8 cellular contexts compared by ENCODE assay signal in genomic region chr19:6424939-6425731, GRCh38. TPM values are rescaled to one million over a fixed set of nuclear protein-coding genes. Genes with fewer than 3 reads are reported as not detected.
DNase-seq lines count a peak whose midpoint lies in the region; ATAC-seq, FAIRE-seq and TF ChIP-seq lines count a peak whose summit lies in the region.

No MANE protein-coding gene starts in this region.

- TF ChIP-seq RAD21 in H1 (IDR thresholded peaks at IDR 0.05 in 1 of 2, conservative IDR thresholded peaks at IDR 0.05 in 1 of 2; ENCODE audit: low read depth in 2 of 2, low read length in 2 of 2): no peak

- H3K27me3 Mint-ChIP-seq in Calu3 (ENCODE audit: unreplicated experiment): no peaks in the 10 kb centered on the region

- POLR2A ChIA-PET in H1 (lab: Charles Lee; ENCODE audit: partially characterized antibody): interaction anchor here (0.6 to 2.3 kb wide), 20 partner anchors 10 to 214 kb away, joined by 3 to 15 read pairs (median 4); partner anchors contain the start of genes ALKBH7, CLPP, GTF2F1 and SLC25A23

- H3K23me2 ChIP-seq in H1 (ENCODE audit: low read depth, low read length): peaks cover 8% of the 10 kb centered on the region

- H2BK12ac ChIP-seq in H1 (ENCODE audit: low read depth, low read length): 0 out of 2 replicates have a peak overlapping the region, but pooled peaks have one; percentile 71

- peaks cover 14 to 23% (median 20%) of the 10 kb centered on the region in 4 experiments; a peak in 7 of 8 replicates for H3K36me3 ChIP-seq in H1 (ENCODE audit: control insufficient read depth in 2 of 4, insufficient read depth in 4 of 4, low read length in 3 of 4)

- H3K4me2 ChIP-seq in H1 (ENCODE audit: insufficient read depth in 1 of 2, low read depth in 2 of 2, low read length in 2 of 2): 0 out of 4 replicates have a peak overlapping the region, but pooled peaks of 1 of the 2 experiments have one; percentile 10

- H3K4me3 Mint-ChIP-seq in Calu3 (ENCODE audit: low read depth, unreplicated experiment): peak overlapping the region; percentile 48

- no peak overlapping the region for H2BK15ac ChIP-seq in H1 (ENCODE audit: low read length)

- CTCF ChIA-PET in Calu3 (lab: Charles Lee) (no interaction called here), H1 (lab: Charles Lee; ENCODE audit: partially characterized antibody) (interaction anchor here (0.9 to 1.4 kb wide), 2 partner anchors 9 to 107 kb away, joined by 3 to 7 read pairs; partner anchors contain the start of gene SLC25A41)

- no peak overlapping the region for H3K23ac ChIP-seq in H1 (ENCODE audit: insufficient read length)

- no peak overlapping the region for H2BK20ac ChIP-seq in H1 (ENCODE audit: low read length)

- peak overlapping the region; percentile 99 for H3K27ac Mint-ChIP-seq in Calu3 (ENCODE audit: unreplicated experiment)

- no peak for TF ChIP-seq CTCF in Calu3 (IDR thresholded peaks at IDR 0.05; ENCODE audit: unreplicated experiment)
- no peak for TF ChIP-seq CTCF in H1 (IDR thresholded peaks at IDR 0.05; ENCODE audit: control extremely low read depth in 1 of 3, insufficient read depth in 1 of 3, low read depth in 1 of 3, low read length in 3 of 3)

- no peak overlapping the region; a peak in 2 of 7 replicates for H3K9ac ChIP-seq in H1 (replicated peaks in 1 of 4; ENCODE audit: extremely low read depth in 1 of 4, low read depth in 3 of 4, low read length in 3 of 4)

- H3K4ac ChIP-seq in H1 (replicated peaks; ENCODE audit: insufficient read length, low read depth, low read length): peak overlapping the region; percentile 48

- peaks cover 0 to 5% of the 10 kb centered on the region in 2 experiments; a peak in 2 of 4 replicates for H3K9me3 ChIP-seq in H1 (ENCODE audit: insufficient read depth in 2 of 2, low read depth in 1 of 2, low read length in 1 of 2)

- peaks cover 0 to 4% (median 0%) of the 10 kb centered on the region in 4 experiments; a peak in 2 of 7 replicates for H3K4me1 ChIP-seq in H1 (replicated peaks in 1 of 4; ENCODE audit: control insufficient read depth in 3 of 4, insufficient read depth in 4 of 4, low read length in 3 of 4)

- BruUV-seq in Calu3 (replicated peaks; lab: Mats Ljungman, UMichigan): no TSS peak

- no peaks in the 10 kb centered on the region for H3K4me1 Mint-ChIP-seq in Calu3 (ENCODE audit: low read depth, unreplicated experiment)

- peaks cover 0 to 6% (median 0%) of the 10 kb centered on the region in 4 experiments; a peak in 2 of 7 replicates for H3K27me3 ChIP-seq in H1 (replicated peaks in 1 of 4; ENCODE audit: control insufficient read depth in 3 of 4, extremely low read depth in 1 of 4, insufficient read depth in 3 of 4, low read length in 3 of 4)

- no peak; a peak in 1 of 3 replicates for TF ChIP-seq POLR2A in H1 (IDR thresholded peaks at IDR 0.05; ENCODE audit: control extremely low read depth in 1 of 2, low read depth in 2 of 2, low read length in 2 of 2)

- H3K9me3 Mint-ChIP-seq in Calu3 (ENCODE audit: low read depth, unreplicated experiment): no peaks in the 10 kb centered on the region

- H4K20me1 ChIP-seq in H1 (replicated peaks in 1 of 2; ENCODE audit: control insufficient read depth in 1 of 2, insufficient read depth in 2 of 2, low read length in 2 of 2): peaks cover 37 to 39% of the 10 kb centered on the region in 2 experiments

- peak overlapping the region; percentile 66 for H4K8ac ChIP-seq in H1 (ENCODE audit: extremely low read depth, insufficient read depth, low read length)

- H2BK5ac ChIP-seq in H1 (ENCODE audit: low read depth, low read length): no peak overlapping the region

- no peak for TF ChIP-seq EP300 in H1 (IDR thresholded peaks at IDR 0.05; ENCODE audit: borderline replicate concordance in 1 of 2, low read depth in 2 of 2, low read length in 2 of 2)

- no peak overlapping the region for H2BK120ac ChIP-seq in H1 (replicated peaks; ENCODE audit: low read depth, low read length)

- H3K14ac ChIP-seq in H1 (ENCODE audit: insufficient read length): no peak overlapping the region

- peak overlapping the region in 1 of 4 experiments; percentile 21; a peak in 2 of 8 replicates for H3K4me3 ChIP-seq in H1 (ENCODE audit: extremely low read depth in 1 of 4, insufficient read depth in 2 of 4, low read depth in 3 of 4, low read length in 4 of 4)

- peaks cover 34 to 40% of the 10 kb centered on the region in 2 experiments for H3K79me2 ChIP-seq in H1 (ENCODE audit: control insufficient read depth in 1 of 2, insufficient read depth in 2 of 2, low read length in 2 of 2)

- peak; percentile 85 for ATAC-seq in GM21423 (IDR thresholded peaks at IDR 0.05; ENCODE audit: unreplicated experiment)

- H2AK5ac ChIP-seq in H1 (ENCODE audit: low read depth, low read length): no peak overlapping the region

- 0 out of 2 replicates have a peak overlapping the region, but pooled peaks have one; percentile 6 for H2AFZ ChIP-seq in H1 (ENCODE audit: low read length)

- intact Hi-C loops in Calu3 (cut with micrococcal nuclease; ENCODE audit: unreplicated experiment): no loop called here

- peaks cover 5% of the 10 kb centered on the region; the same call in 1 of the 2 replicates for H3K79me1 ChIP-seq in H1 (ENCODE audit: low read depth, low read length)

- no peak overlapping the region; the same call in 1 of the 2 replicates for H3K18ac ChIP-seq in H1 (ENCODE audit: extremely low read depth, low read length)

- peak overlapping the region; percentile 28 for H3K56ac ChIP-seq in H1 (replicated peaks; ENCODE audit: insufficient read length, low read depth, low read length)

- H4K91ac ChIP-seq in H1 (replicated peaks; ENCODE audit: insufficient read length, low read length): peak overlapping the region; percentile 93

- peak; percentile 100 for FAIRE-seq in H1 (lab: Jason Lieb, UNC)

- DNase-seq in Calu3 (peak; percentile 96), HUDEP-2 (lab: John Stamatoyannopoulos, UW; ENCODE audit: unreplicated experiment in 76 of 76) (peak; percentile 82 to 100 (median 100)), NOMO-1 treated with dmso at 0.1 percent for 144 hours (lab: John Stamatoyannopoulos, UW; ENCODE audit: unreplicated experiment) (peak; percentile 100), H1 (ENCODE audit: low read depth in 1 of 2, low spot score in 2 of 2) (peak; percentile 95 to 100), mesenteric fat pad (ENCODE audit: low spot score) (peak; percentile 99)
- peak; percentile 99 for DNase-seq in activated CD8-positive, alpha-beta memory T cell treated with anti-CD3 and anti-CD28 coated beads, Interleukin-2, amount 50 U/mL, for 1 hour (ENCODE audit: extremely low read depth)
- peak; percentile 98 for DNase-seq in stimulated activated CD8-positive, alpha-beta memory T cell treated with anti-CD3 and anti-CD28 coated beads, Interleukin-15, amount 100 ng/mL, for 1 hour (ENCODE audit: low read depth)

- 9% methylated on average over 42 of the region's 43 CpGs; no CpG with 5 or more reads in 1 of the 2 experiments for WGBS in H1 (ENCODE audit: extremely low coverage in 1 of 2, insufficient coverage in 1 of 2, insufficient read length in 1 of 2, insufficient replicate concordance in 2 of 2, low coverage in 1 of 2, low lambda C conversion rate in 2 of 2, missing lambda C conversion rate in 1 of 2), 2 experiments

- H4K5ac ChIP-seq in H1 (ENCODE audit: insufficient read length, low read depth, low read length): no peak overlapping the region

- no peak overlapping the region for H3K27ac ChIP-seq in H1 (ENCODE audit: low read depth, low read length)

- H3K36me3 Mint-ChIP-seq in Calu3 (ENCODE audit: insufficient read depth, unreplicated experiment): peaks cover 31% of the 10 kb centered on the region

RNA-seq across cellular contexts. Expression of gene KHSRP, which starts 0.5 kb away (rescaled TPM):
- total RNA-seq in Calu3 (2022): 297 and 307 TPM in 2 replicates
- 573 and 582 TPM in 2 replicates for total RNA-seq in H1 (2021; fragmentation: NEBNext Ultra II Directional; extraction: Animal tissue kit (Norgen Biotek cat#: 25700))
- polyA plus RNA-seq in H1 (2011; rRNA removed): 143 and 235 TPM in 2 replicates
- 164 TPM for polyA plus RNA-seq in H1 (2011; cell fraction: cytosol; rRNA removed)
- 312 TPM for polyA plus RNA-seq in H1 (2011; cell fraction: nucleus; rRNA removed)
- 535 to 570 TPM (median 550 TPM) in 4 replicates for polyA plus RNA-seq in H1 (2012, experiment 1 of 2)
- polyA plus RNA-seq in H1 (2012, experiment 2 of 2): 371 TPM
- 276 TPM for polyA plus RNA-seq in H1 (2013, experiment 1 of 2)
- polyA plus RNA-seq in H1 (2013, experiment 2 of 2): 265 TPM
- 157 and 182 TPM in 2 replicates for polyA minus RNA-seq in H1 (2011; rRNA and poly(A)+ RNA removed)
- polyA minus RNA-seq in H1 (2011; cell fraction: cytosol; rRNA and poly(A)+ RNA removed): 249 TPM
- polyA minus RNA-seq in H1 (2011; cell fraction: nucleus; rRNA and poly(A)+ RNA removed): 152 TPM
- 168 TPM for total RNA-seq in mesenteric fat pad

RNA-seq across cellular contexts. Expression of gene SLC25A41, which starts 8.4 kb away (rescaled TPM):
- 1.4 and 2.9 TPM in 2 replicates for total RNA-seq in Calu3 (2022)
- total RNA-seq in H1 (2021; fragmentation: NEBNext Ultra II Directional; extraction: Animal tissue kit (Norgen Biotek cat#: 25700)): 0.77 TPM in 1 of 2 replicates, not detected in the other
- 0.50 and 0.72 TPM in 2 replicates for polyA plus RNA-seq in H1 (2011; rRNA removed)
- polyA plus RNA-seq in H1 (2011; cell fraction: cytosol; rRNA removed): 0.97 TPM
- polyA plus RNA-seq in H1 (2011; cell fraction: nucleus; rRNA removed): 2.2 TPM
- 0.55 to 1.2 TPM (median 0.88 TPM) in 4 replicates for polyA plus RNA-seq in H1 (2012, experiment 1 of 2)
- 0.83 TPM for polyA plus RNA-seq in H1 (2012, experiment 2 of 2)
- 0.22 TPM for polyA plus RNA-seq in H1 (2013, experiment 1 of 2)
- polyA plus RNA-seq in H1 (2013, experiment 2 of 2): 0.22 TPM
- polyA minus RNA-seq in H1 (2011; rRNA and poly(A)+ RNA removed): 0.38 TPM in 1 of 2 replicates, not detected in the other
- polyA minus RNA-seq in H1 (2011; cell fraction: cytosol; rRNA and poly(A)+ RNA removed): not detected
- polyA minus RNA-seq in H1 (2011; cell fraction: nucleus; rRNA and poly(A)+ RNA removed): not detected
- not detected for total RNA-seq in mesenteric fat pad

RNA-seq across cellular contexts. Expression of gene GTF2F1, which starts 32.2 kb away (rescaled TPM):
- total RNA-seq in Calu3 (2022) (39.2 and 40.9 TPM in 2 replicates), mesenteric fat pad (39.1 TPM)
- 56.3 and 60.8 TPM in 2 replicates for total RNA-seq in H1 (2021; fragmentation: NEBNext Ultra II Directional; extraction: Animal tissue kit (Norgen Biotek cat#: 25700))
- 29.3 and 38.5 TPM in 2 replicates for polyA plus RNA-seq in H1 (2011; rRNA removed)
- polyA plus RNA-seq in H1 (2011; cell fraction: cytosol; rRNA removed): 62.3 TPM
- polyA plus RNA-seq in H1 (2011; cell fraction: nucleus; rRNA removed): 44.0 TPM
- polyA plus RNA-seq in H1 (2012, experiment 1 of 2): 62.5 to 69.8 TPM (median 66.6 TPM) in 4 replicates
- polyA plus RNA-seq in H1 (2012, experiment 2 of 2): 35.4 TPM
- 56.6 TPM for polyA plus RNA-seq in H1 (2013, experiment 1 of 2)
- polyA plus RNA-seq in H1 (2013, experiment 2 of 2): 49.7 TPM
- 30.4 TPM in 2 replicates for polyA minus RNA-seq in H1 (2011; rRNA and poly(A)+ RNA removed)
- 33.5 TPM for polyA minus RNA-seq in H1 (2011; cell fraction: cytosol; rRNA and poly(A)+ RNA removed)
- 13.9 TPM for polyA minus RNA-seq in H1 (2011; cell fraction: nucleus; rRNA and poly(A)+ RNA removed)

RNA-seq across cellular contexts. Expression of gene SLC25A23, which starts 34.5 kb away (rescaled TPM):
- total RNA-seq in Calu3 (2022): 67.6 and 78.7 TPM in 2 replicates
- total RNA-seq in H1 (2021; fragmentation: NEBNext Ultra II Directional; extraction: Animal tissue kit (Norgen Biotek cat#: 25700)): 48.1 and 54.0 TPM in 2 replicates
- polyA plus RNA-seq in H1 (2011; rRNA removed): 18.0 and 31.5 TPM in 2 replicates
- 18.1 TPM for polyA plus RNA-seq in H1 (2011; cell fraction: cytosol; rRNA removed)
- polyA plus RNA-seq in H1 (2011; cell fraction: nucleus; rRNA removed): 23.6 TPM
- 45.9 to 52.0 TPM (median 51.1 TPM) in 4 replicates for polyA plus RNA-seq in H1 (2012, experiment 1 of 2)
- polyA plus RNA-seq in H1 (2012, experiment 2 of 2): 52.2 TPM
- 55.6 TPM for polyA plus RNA-seq in H1 (2013, experiment 1 of 2)
- 57.5 TPM for polyA plus RNA-seq in H1 (2013, experiment 2 of 2)
- 11.9 and 19.4 TPM in 2 replicates for polyA minus RNA-seq in H1 (2011; rRNA and poly(A)+ RNA removed)
- 33.5 TPM for polyA minus RNA-seq in H1 (2011; cell fraction: cytosol; rRNA and poly(A)+ RNA removed)
- 17.9 TPM for polyA minus RNA-seq in H1 (2011; cell fraction: nucleus; rRNA and poly(A)+ RNA removed)
- total RNA-seq in mesenteric fat pad: 21.5 TPM

RNA-seq across cellular contexts. Expression of gene CRB3, which starts 38.9 kb away (rescaled TPM):
- total RNA-seq in Calu3 (2022): 45.6 and 47.6 TPM in 2 replicates
- 21.1 and 24.6 TPM in 2 replicates for total RNA-seq in H1 (2021; fragmentation: NEBNext Ultra II Directional; extraction: Animal tissue kit (Norgen Biotek cat#: 25700))
- 24.6 and 33.7 TPM in 2 replicates for polyA plus RNA-seq in H1 (2011; rRNA removed)
- 19.3 TPM for polyA plus RNA-seq in H1 (2011; cell fraction: cytosol; rRNA removed)
- 16.0 TPM for polyA plus RNA-seq in H1 (2011; cell fraction: nucleus; rRNA removed)
- polyA plus RNA-seq in H1 (2012, experiment 1 of 2): 12.4 to 17.6 TPM (median 16.4 TPM) in 4 replicates
- 18.0 TPM for polyA plus RNA-seq in H1 (2012, experiment 2 of 2)
- 17.0 TPM for polyA plus RNA-seq in H1 (2013, experiment 1 of 2)
- polyA plus RNA-seq in H1 (2013, experiment 2 of 2): 19.9 TPM
- polyA minus RNA-seq in H1 (2011; rRNA and poly(A)+ RNA removed): 6.2 and 6.6 TPM in 2 replicates
- 14.1 TPM for polyA minus RNA-seq in H1 (2011; cell fraction: cytosol; rRNA and poly(A)+ RNA removed)
- polyA minus RNA-seq in H1 (2011; cell fraction: nucleus; rRNA and poly(A)+ RNA removed): 9.0 TPM
- total RNA-seq in mesenteric fat pad: not detected
